Comparison of ENCODE assay signal across 8 cellular contexts in the genomic region with DNA sequence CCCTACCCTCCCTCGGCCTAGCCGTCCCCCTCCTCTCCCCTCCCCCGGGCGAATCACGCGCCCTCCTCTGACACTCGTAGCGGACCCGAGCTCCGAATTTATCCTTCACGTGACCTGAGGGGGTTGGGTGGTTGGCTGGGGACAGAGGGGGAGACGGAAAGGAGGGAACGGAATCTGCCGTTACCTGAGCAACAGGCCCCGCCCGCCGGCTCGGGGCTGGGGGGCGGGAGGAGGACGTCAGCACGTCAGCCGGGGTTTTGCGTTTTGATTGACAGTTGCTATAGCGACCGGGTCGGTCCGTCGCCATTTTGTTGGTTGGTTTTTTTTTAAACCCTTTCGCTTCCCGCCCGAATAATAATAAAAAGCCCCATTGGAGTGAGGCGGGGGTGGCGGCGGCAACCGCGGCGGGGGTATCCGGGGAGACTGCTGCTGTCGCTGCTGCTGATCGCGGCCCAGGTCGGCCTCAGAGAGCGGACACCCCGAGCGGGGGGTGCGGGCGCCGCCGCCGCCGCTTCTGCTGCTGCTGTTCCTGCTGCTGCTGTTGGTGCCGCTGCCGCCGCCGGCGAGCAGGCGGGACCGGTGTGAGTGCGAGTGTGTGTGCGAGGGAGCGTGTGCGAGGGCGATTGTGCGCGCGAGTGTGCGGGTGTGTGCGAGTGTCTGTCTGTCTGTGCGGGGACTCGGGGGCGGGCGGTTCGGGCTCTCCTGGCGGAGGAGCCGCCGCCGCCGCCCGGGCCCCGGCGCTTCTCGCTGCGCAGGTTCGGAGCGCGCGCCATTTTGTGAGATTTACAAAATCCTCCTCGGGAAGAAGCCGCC. TPM values are rescaled to one million over a fixed set of nuclear protein-coding genes. Genes with fewer than 3 reads are reported as not detected.
DNase-seq lines count a peak whose midpoint lies in the region; ATAC-seq and TF ChIP-seq lines count a peak whose summit lies in the region.

A gene (plus strand): TSS at position 286 of the 813 bp plus-strand sequence. CDS start 53,602 bp downstream, outside the sequence.

- peaks cover 28% of the 10 kb centered on the region for H3K4me1 ChIP-seq in Panc1 (ENCODE audit: control insufficient read depth, insufficient read depth, low read length)
- H3K4me1 ChIP-seq in esophagus (ENCODE audit: control insufficient read depth in 2 of 2, insufficient read depth in 2 of 2, low read length in 1 of 2): no peaks in the 10 kb centered on the region
- peaks cover 14% of the 10 kb centered on the region for H3K4me1 ChIP-seq in mucosa of stomach (ENCODE audit: control insufficient read depth, insufficient read depth, low read length)

- WGBS in esophagus, 2 donors: 0% methylated on average over 79 to 89 of the region's 89 CpGs

- H3K27me3 ChIP-seq in Panc1 (ENCODE audit: control insufficient read depth, insufficient read depth, low read length): no peaks in the 10 kb centered on the region
- no peaks in the 10 kb centered on the region for H3K27me3 ChIP-seq in esophagus (ENCODE audit: control insufficient read depth in 1 of 2, insufficient read depth in 2 of 2, low read length in 2 of 2)
- no peaks in the 10 kb centered on the region for H3K27me3 ChIP-seq in mucosa of stomach (ENCODE audit: control insufficient read depth, insufficient read depth, low read length)

- H3K9ac ChIP-seq in mucosa of stomach (ENCODE audit: low read length): peak within 1 kb of the TSS; percentile 94

- H3K36me3 ChIP-seq in Panc1 (ENCODE audit: control insufficient read depth, insufficient read depth, low read length) (no peaks in the 10 kb centered on the region; the same call in 1 of the 2 replicates), esophagus (ENCODE audit: control insufficient read depth in 2 of 2, insufficient read depth in 2 of 2, low read length in 1 of 2) (no peaks in the 10 kb centered on the region), mucosa of stomach (ENCODE audit: control insufficient read depth, insufficient read depth, low read length) (no peaks in the 10 kb centered on the region)

- peak within 1 kb of the TSS; percentile 99 for H3K27ac ChIP-seq in Panc1 (ENCODE audit: low read length)
- peak within 1 kb of the TSS; percentile 100 for H3K27ac ChIP-seq in esophagus (ENCODE audit: low read depth in 2 of 2, low read length in 1 of 2)

- DNase-seq in DMS53 (lab: John Stamatoyannopoulos, UW): peak; percentile 99
- peak; percentile 97 for DNase-seq in KG1 (lab: John Stamatoyannopoulos, UW)
- peak; percentile 90 for DNase-seq in Panc1 (ENCODE audit: low read depth, low spot score)
- DNase-seq in activated T-cell treated with anti-CD3 and anti-CD28 coated beads, Interleukin-2, amount 50 U/mL, for 4 hours: peak; percentile 98
- peak; percentile 96 to 97 for DNase-seq in stimulated activated CD8-positive, alpha-beta memory T cell treated with anti-CD3 and anti-CD28 coated beads, Interleukin-7, amount 100 ng/mL, for 1 hour (ENCODE audit: low read depth in 2 of 2)

- H3K4me3 Mint-ChIP-seq in activated T-cell treated with anti-CD3 and anti-CD28 coated beads, Interleukin-2, amount 50 U/mL, for 4 hours: peak within 1 kb of the TSS; percentile 94

- ATAC-seq in GM21723 (IDR thresholded peaks at IDR 0.05; ENCODE audit: unreplicated experiment): peak; percentile 61
- peak; percentile 88 for ATAC-seq in Panc1
- peak; percentile 78 to 82 for ATAC-seq in activated T-cell treated with anti-CD3 and anti-CD28 coated beads, Interleukin-2, amount 50 U/mL, for 4 hours

- no peaks in the 10 kb centered on the region for H3K9me3 ChIP-seq in Panc1 (ENCODE audit: control insufficient read depth, insufficient read depth, low read depth, low read length)
- H3K9me3 ChIP-seq in esophagus (ENCODE audit: control insufficient read depth in 2 of 2, insufficient read depth in 1 of 2, low read depth in 1 of 2, low read length in 1 of 2): no peaks in the 10 kb centered on the region
- no peaks in the 10 kb centered on the region for H3K9me3 ChIP-seq in mucosa of stomach (ENCODE audit: control insufficient read depth, low read length)

- POLR2A ChIA-PET in Panc1 (lab: Charles Lee): no interaction called here

- H3K4me1 Mint-ChIP-seq in activated T-cell treated with anti-CD3 and anti-CD28 coated beads, Interleukin-2, amount 50 U/mL, for 4 hours (ENCODE audit: low read depth): peaks cover 43% of the 10 kb centered on the region

- no peaks in the 10 kb centered on the region for H3K27me3 Mint-ChIP-seq in activated T-cell treated with anti-CD3 and anti-CD28 coated beads, Interleukin-2, amount 50 U/mL, for 4 hours (ENCODE audit: low read depth)

- intact Hi-C loops in Panc1 (cut with micrococcal nuclease; ENCODE audit: unreplicated experiment): loop anchor here (5.0 kb wide), 1 partner anchor 99 kb away; a partner anchor contains a TSS

- H3K36me3 Mint-ChIP-seq in activated T-cell treated with anti-CD3 and anti-CD28 coated beads, Interleukin-2, amount 50 U/mL, for 4 hours (ENCODE audit: insufficient read depth): no peaks in the 10 kb centered on the region

- BruUV-seq in Panc1 (replicated peaks; lab: Mats Ljungman, UMichigan): no TSS peak

- H3K4me3 ChIP-seq in Panc1 (ENCODE audit: low read depth in 2 of 2, low read length in 2 of 2): peak within 1 kb of the TSS; percentile 73 to 78
- peak within 1 kb of the TSS; percentile 92 for H3K4me3 ChIP-seq in esophagus (ENCODE audit: low read depth in 1 of 2, low read length in 2 of 2)
- peak within 1 kb of the TSS; percentile 85 for H3K4me3 ChIP-seq in mucosa of stomach (ENCODE audit: low read length)

- no peaks in the 10 kb centered on the region for H3K9me3 Mint-ChIP-seq in activated T-cell treated with anti-CD3 and anti-CD28 coated beads, Interleukin-2, amount 50 U/mL, for 4 hours

- CTCF ChIA-PET in Panc1 (lab: Charles Lee): no interaction called here

- in situ Hi-C loops in Panc1 (cut with HindIII; ENCODE audit: low pct_unique_long_range_greater_than_20kb, low sequenced_read_pairs): no loop called here

- TF ChIP-seq CTCF in Panc1 (IDR thresholded peaks at IDR 0.05): no peak

RNA-seq across cellular contexts. Expression of the gene that starts here (rescaled TPM):
- total RNA-seq in Panc1 (2021; ENCODE audit: unreplicated experiment): 36.1 TPM
- 11.2 TPM for polyA plus RNA-seq in Panc1 (2012; ENCODE audit: insufficient read length)
- total RNA-seq in activated T-cell treated with anti-CD3 and anti-CD28 coated beads, Interleukin-2, amount 50 U/mL, for 4 hours: 10 to 100 TPM; 53.8 to 60.1 (median 56.1) TPM
- polyA plus RNA-seq in esophagus: 10 to 100 TPM; 14.2 to 18.5 TPM

Comparison
In these comparisons a context has a peak if more than half of its experiments do, and no peak if none do; other contexts are left out.
1. Peak in every context shown above with its lines: DNase-seq, ATAC-seq, H3K4me3 ChIP-seq and H3K27ac ChIP-seq.